In genomic region chr17:10702574-10702973, GRCh38 we compare ENCODE assay signal across 11 cellular contexts. TPM values are rescaled to one million over a fixed set of nuclear protein-coding genes. Genes with fewer than 3 reads are reported as not detected.
A peak's percentile ranks its signal among the peaks of the same experiment; 100 is the strongest.
DNase-seq lines count a peak whose midpoint lies in the region; ATAC-seq and TF ChIP-seq lines count a peak whose summit lies in the region.
"Had no signal": no experiment of that assay in that cellular context is flagged by ENCODE, and none has a peak within 500 bp of the region (broad histone marks: within the 10 kb centered on the region; RNA-seq: fewer than 3 reads in every experiment).

No MANE protein-coding gene starts in this region.

- peak; percentile 13 for DNase-seq in Daoy (ENCODE audit: low read depth)
- no peak for DNase-seq in activated naive CD8-positive, alpha-beta T cell treated with anti-CD3 and anti-CD28 coated beads, Interleukin-2, amount 50 U/mL, for 24 hours
- no peak for DNase-seq in naive B cell
- no peak for DNase-seq in DMS53 (lab: John Stamatoyannopoulos, UW)
- no peak for DNase-seq in GM13977 (ENCODE audit: low spot score)
- DNase-seq: activated CD4-positive, CD25-positive, alpha-beta regulatory T cell; H9; NCI-H1417 treated with DMSO at 0.1 percent for 48 hours; PC-9 had no signal

- H3K27ac Mint-ChIP-seq in IgD-negative memory B cell (peak overlapping the region; percentile 3 to 54 (median 18)), naive B cell (peak overlapping the region; percentile 47 to 91 (median 72))
- H3K27ac Mint-ChIP-seq in activated naive CD8-positive, alpha-beta T cell treated with anti-CD3 and anti-CD28 coated beads, Interleukin-2, amount 50 U/mL, for 24 hours: peak overlapping the region; percentile 82

- H3K36me3 Mint-ChIP-seq in IgD-negative memory B cell (no peaks in the 10 kb centered on the region), naive B cell (peaks cover 13 to 15% of the 10 kb centered on the region in 2 donors)
- H3K36me3 Mint-ChIP-seq in activated naive CD8-positive, alpha-beta T cell treated with anti-CD3 and anti-CD28 coated beads, Interleukin-2, amount 50 U/mL, for 24 hours (ENCODE audit: low read depth): peaks cover 27% of the 10 kb centered on the region

- no peak for ATAC-seq in activated naive CD8-positive, alpha-beta T cell treated with anti-CD3 and anti-CD28 coated beads, Interleukin-2, amount 50 U/mL, for 24 hours
- ATAC-seq in naive B cell (ENCODE audit: low read depth in 2 of 2) (no peak), HG02884 (IDR thresholded peaks at IDR 0.05; ENCODE audit: unreplicated experiment) (no peak)

- TF ChIP-seq CTCF in GM13977 (IDR thresholded peaks at IDR 0.05; ENCODE audit: extremely low read depth, insufficient read depth, missing control alignments): no peak

- peaks cover 22 to 48% (median 31%) of the 10 kb centered on the region in 3 donors for H3K4me1 Mint-ChIP-seq in IgD-negative memory B cell
- H3K4me1 Mint-ChIP-seq in activated naive CD8-positive, alpha-beta T cell treated with anti-CD3 and anti-CD28 coated beads, Interleukin-2, amount 50 U/mL, for 24 hours: peaks cover 59% of the 10 kb centered on the region
- H3K4me1 Mint-ChIP-seq in naive B cell: peaks cover 36 to 66% (median 50%) of the 10 kb centered on the region in 3 donors

- H3K4me3 Mint-ChIP-seq in IgD-negative memory B cell (peak overlapping the region in 1 of 4 donors; percentile 23), naive B cell (peak overlapping the region in 4 of 8 donors; percentile 23 to 76 (median 63))
- peak overlapping the region; percentile 36 for H3K4me3 Mint-ChIP-seq in activated naive CD8-positive, alpha-beta T cell treated with anti-CD3 and anti-CD28 coated beads, Interleukin-2, amount 50 U/mL, for 24 hours
- H3K4me3 Mint-ChIP-seq: H9 had no signal

- in situ Hi-C loops in GM13977 (cut with MboI; ENCODE audit: low pct_unique_long_range_greater_than_20kb, low sequenced_read_pairs, unreplicated experiment): no loop called here

- H3K9me3 Mint-ChIP-seq in IgD-negative memory B cell (no peaks in the 10 kb centered on the region), naive B cell (no peaks in the 10 kb centered on the region)
- H3K9me3 Mint-ChIP-seq in activated naive CD8-positive, alpha-beta T cell treated with anti-CD3 and anti-CD28 coated beads, Interleukin-2, amount 50 U/mL, for 24 hours: no peaks in the 10 kb centered on the region
- H3K9me3 Mint-ChIP-seq: H9 had no signal

- H3K27me3 Mint-ChIP-seq in IgD-negative memory B cell (no peaks in the 10 kb centered on the region), naive B cell (no peaks in the 10 kb centered on the region)
- no peaks in the 10 kb centered on the region for H3K27me3 Mint-ChIP-seq in activated naive CD8-positive, alpha-beta T cell treated with anti-CD3 and anti-CD28 coated beads, Interleukin-2, amount 50 U/mL, for 24 hours

RNA-seq across cellular contexts. Expression of gene ADPRM, which starts 5.2 kb away (rescaled TPM):
- total RNA-seq in Daoy (2014; rRNA removed; shearing (Covaris generic)): 8.6 and 12.3 TPM in 2 replicates
- polyA plus RNA-seq in IgD-negative memory B cell (33.2 TPM), naive B cell (ENCODE audit: low read depth in 6 of 6) (100 to 1,000 TPM in 2 of 6 donors, 10 to 100 TPM in 4; 81.3 to 128 (median 94.1) TPM)

RNA-seq across cellular contexts. Expression of gene SCO1, which starts 5.2 kb away (rescaled TPM):
- 45.6 and 45.7 TPM in 2 replicates for total RNA-seq in Daoy (2014; rRNA removed; shearing (Covaris generic))
- polyA plus RNA-seq in IgD-negative memory B cell (15.4 TPM), naive B cell (ENCODE audit: low read depth in 6 of 6) (10 to 100 TPM in 5 of 6 donors, 1 to 10 TPM in 1; 9.7 to 16.5 (median 13.9) TPM)

RNA-seq across cellular contexts. Expression of gene TMEM220, which starts 27.2 kb away (rescaled TPM):
- total RNA-seq in Daoy (2014; rRNA removed; shearing (Covaris generic)): 0.17 TPM in 1 of 2 replicates, not detected in the other
- polyA plus RNA-seq in IgD-negative memory B cell: 3.6 TPM
- polyA plus RNA-seq in naive B cell (ENCODE audit: low read depth in 6 of 6): 10 to 100 TPM in 5 of 6 donors, 1 to 10 TPM in 1; 3.5 to 23.8 (median 17.1) TPM
- total RNA-seq: PC-9 had no signal

RNA-seq across cellular contexts. Expression of gene MYH3, which starts 45.5 kb away (rescaled TPM):
- 0.63 and 0.80 TPM in 2 replicates for total RNA-seq in Daoy (2014; rRNA removed; shearing (Covaris generic))
- 1.6 TPM for polyA plus RNA-seq in IgD-negative memory B cell
- under 1 TPM in 4 of 6 donors, not detected in 2; 0.41 to 0.78 (median 0.60) TPM for polyA plus RNA-seq in naive B cell (ENCODE audit: low read depth in 6 of 6)

Comparison
In these comparisons a context has a peak if more than half of its experiments do, and no peak if none do; other contexts are left out.
1. H3K27ac Mint-ChIP-seq: peak in every context shown above with its lines; median percentile 82 in activated naive CD8-positive, alpha-beta T cell treated with anti-CD3 and anti-CD28 coated beads, Interleukin-2, amount 50 U/mL, for 24 hours; 72 in naive B cell; 18 in IgD-negative memory B cell.